37 cellular contexts compared by ENCODE assay signal in the genomic region with DNA sequence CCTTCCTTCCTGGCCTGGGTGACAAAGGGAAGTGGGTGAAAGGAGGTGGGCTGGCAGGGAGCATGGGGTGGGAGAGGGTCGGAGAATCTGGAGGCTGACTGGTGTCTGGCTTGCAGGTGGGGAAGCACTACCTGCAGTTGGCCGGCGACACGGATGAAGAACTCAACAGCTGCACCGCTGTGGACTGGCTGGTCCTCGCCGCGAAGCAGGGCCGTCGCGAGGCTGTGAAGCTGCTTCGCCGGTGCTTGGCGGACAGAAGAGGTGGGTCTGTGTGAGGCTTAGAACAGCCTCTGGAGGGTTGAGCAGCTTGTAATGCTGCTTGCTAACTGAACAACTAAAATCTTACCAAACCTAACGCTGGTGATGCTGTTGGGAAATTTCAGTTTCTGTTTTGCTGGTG.
"Had no signal": no experiment of that assay in that cellular context is flagged by ENCODE, and none has a peak within 500 bp of the region (broad histone marks: within the 10 kb centered on the region; RNA-seq: fewer than 3 reads in every experiment).

No MANE protein-coding gene starts in this region.

- H3K9me3 Mint-ChIP-seq: activated B cell treated with CpG ODN at 0.5 μM for 24 hours; activated CD4-positive, alpha-beta memory T cell treated with anti-CD3 and anti-CD28 coated beads, Interleukin-2, amount 10 ng/mL, durations not matched to agents 7 days and 5 days; activated naive CD4-positive, alpha-beta T cell treated with anti-CD3 and anti-CD28 coated beads, Interleukin-2, amount 10 ng/mL, durations not matched to agents 7 days and 5 days; activated naive CD8-positive, alpha-beta T cell treated with anti-CD3 and anti-CD28 coated beads, Interleukin-2, amount 50 U/mL, for 24 hours; brain had no signal

- H3K9me3 ChIP-seq: MG63, Peyer's patch had no signal

- H3K36me3 ChIP-seq: MG63 had no signal

- H3K27ac ChIP-seq: Peyer's patch, VCaP had no signal

- H3K36me3 Mint-ChIP-seq: activated CD8-positive, alpha-beta memory T cell treated with anti-CD3 and anti-CD28 coated beads, Interleukin-2, amount 10 ng/mL, durations not matched to agents 7 days and 5 days; activated naive CD4-positive, alpha-beta T cell treated with anti-CD3 and anti-CD28 coated beads, Interleukin-2, amount 10 ng/mL, durations not matched to agents 7 days and 5 days had no signal

- H3K4me1 Mint-ChIP-seq: activated B cell treated with CpG ODN at 0.5 μM for 24 hours; activated CD4-positive, alpha-beta memory T cell treated with anti-CD3 and anti-CD28 coated beads, Interleukin-2, amount 10 ng/mL, durations not matched to agents 7 days and 5 days; activated CD8-positive, alpha-beta memory T cell treated with anti-CD3 and anti-CD28 coated beads, Interleukin-2, amount 10 ng/mL, durations not matched to agents 7 days and 5 days; activated naive CD4-positive, alpha-beta T cell treated with anti-CD3 and anti-CD28 coated beads, Interleukin-2, amount 10 ng/mL, durations not matched to agents 7 days and 5 days; activated naive CD8-positive, alpha-beta T cell treated with anti-CD3 and anti-CD28 coated beads, Interleukin-2, amount 50 U/mL, for 24 hours; brain had no signal

- H3K27ac Mint-ChIP-seq: activated B cell treated with CpG ODN at 0.5 μM for 24 hours; activated CD4-positive, alpha-beta memory T cell treated with anti-CD3 and anti-CD28 coated beads, Interleukin-2, amount 10 ng/mL, durations not matched to agents 7 days and 5 days; activated CD8-positive, alpha-beta memory T cell treated with anti-CD3 and anti-CD28 coated beads, Interleukin-2, amount 10 ng/mL, durations not matched to agents 7 days and 5 days; activated naive CD4-positive, alpha-beta T cell treated with anti-CD3 and anti-CD28 coated beads, Interleukin-2, amount 10 ng/mL, durations not matched to agents 7 days and 5 days; activated naive CD8-positive, alpha-beta T cell; activated naive CD8-positive, alpha-beta T cell treated with anti-CD3 and anti-CD28 coated beads, Interleukin-2, amount 50 U/mL, for 24 hours; brain had no signal

- H3K4me3 Mint-ChIP-seq: activated B cell treated with CpG ODN at 0.5 μM for 24 hours; activated CD4-positive, alpha-beta memory T cell treated with anti-CD3 and anti-CD28 coated beads, Interleukin-2, amount 10 ng/mL, durations not matched to agents 7 days and 5 days; activated CD8-positive, alpha-beta memory T cell treated with anti-CD3 and anti-CD28 coated beads, Interleukin-2, amount 10 ng/mL, durations not matched to agents 7 days and 5 days; activated naive CD4-positive, alpha-beta T cell treated with anti-CD3 and anti-CD28 coated beads, Interleukin-2, amount 10 ng/mL, durations not matched to agents 7 days and 5 days; activated naive CD8-positive, alpha-beta T cell; activated naive CD8-positive, alpha-beta T cell treated with anti-CD3 and anti-CD28 coated beads, Interleukin-2, amount 50 U/mL, for 24 hours; brain had no signal

- H3K4me1 ChIP-seq: Peyer's patch had no signal

- ATAC-seq: activated CD8-positive, alpha-beta memory T cell treated with anti-CD3 and anti-CD28 coated beads, Interleukin-2, amount 10 ng/mL, durations not matched to agents 7 days and 5 days; activated naive CD8-positive, alpha-beta T cell treated with anti-CD3 and anti-CD28 coated beads, Interleukin-2, amount 50 U/mL, for 24 hours; PC-3 had no signal

- H3K27me3 ChIP-seq: MG63, Peyer's patch had no signal

- DNase-seq: activated B cell treated with CpG ODN at 0.5 μM for 24 hours; activated CD4-positive, alpha-beta memory T cell treated with anti-CD3 and anti-CD28 coated beads, Interleukin-2, amount 10 ng/mL, durations not matched to agents 7 days and 5 days; activated CD4-positive, alpha-beta T cell treated with anti-CD3 and anti-CD28 coated beads for 4 hours; activated CD4-positive, alpha-beta T cell treated with anti-CD3 and anti-CD28 coated beads, Interleukin-2, amount 50 U/mL, for 1 hour; activated CD4-positive, CD25-positive, alpha-beta regulatory T cell treated with anti-CD3 and anti-CD28 coated beads, Interleukin-2, amount 50 U/mL, for 72 hours; activated CD8-positive, alpha-beta memory T cell treated with anti-CD3 and anti-CD28 coated beads for 24 hours; activated CD8-positive, alpha-beta memory T cell treated with anti-CD3 and anti-CD28 coated beads, Interleukin-2, amount 10 ng/mL, durations not matched to agents 7 days and 5 days; activated CD8-positive, alpha-beta memory T cell treated with anti-CD3 and anti-CD28 coated beads, Interleukin-2, amount 50 U/mL, for 48 hours; activated effector memory CD4-positive, alpha-beta T cell treated with Interleukin-2 at 50 U/mL for 16 hours; activated naive CD4-positive, alpha-beta T cell treated with anti-CD3 and anti-CD28 coated beads, Interleukin-2, amount 10 ng/mL, durations not matched to agents 7 days and 5 days; activated naive CD8-positive, alpha-beta T cell treated with anti-CD3 and anti-CD28 coated beads, Interleukin-2, amount 50 U/mL, for 24 hours; activated T-cell treated with anti-CD3 and anti-CD28 coated beads, Interleukin-2, amount 50 U/mL, for 48 hours; anterior cingulate cortex; caudate nucleus; cerebellar nuclear complex; Kasumi-1; MG63; NCI-H1048; NCI-H1105 treated with DMSO at 0.1 percent for 48 hours; NCI-H1436; NCI-H1694; NCI-H1930; NCI-H345; NCI-H526; NCI-H748 treated with DMSO at 0.1 percent for 48 hours; NK-92 treated with Interleukin-12 subunit alpha and Interleukin-12 subunit beta, amount 100 ng/mL, for 24 hours; PC-3; Peyer's patch; Right ventricle myocardium superior; RPMI8226; SW 1271; T-helper 1 cell; T-helper 2 cell; T-helper 9 cell had no signal

- H3K27me3 Mint-ChIP-seq: activated B cell treated with CpG ODN at 0.5 μM for 24 hours; activated CD4-positive, alpha-beta memory T cell treated with anti-CD3 and anti-CD28 coated beads, Interleukin-2, amount 10 ng/mL, durations not matched to agents 7 days and 5 days; activated naive CD4-positive, alpha-beta T cell treated with anti-CD3 and anti-CD28 coated beads, Interleukin-2, amount 10 ng/mL, durations not matched to agents 7 days and 5 days; activated naive CD8-positive, alpha-beta T cell; activated naive CD8-positive, alpha-beta T cell treated with anti-CD3 and anti-CD28 coated beads, Interleukin-2, amount 50 U/mL, for 24 hours; brain had no signal

- H3K4me3 ChIP-seq: MG63, Peyer's patch had no signal
